Comparison of ENCODE assay signal across 8 cellular contexts in the genomic region with DNA sequence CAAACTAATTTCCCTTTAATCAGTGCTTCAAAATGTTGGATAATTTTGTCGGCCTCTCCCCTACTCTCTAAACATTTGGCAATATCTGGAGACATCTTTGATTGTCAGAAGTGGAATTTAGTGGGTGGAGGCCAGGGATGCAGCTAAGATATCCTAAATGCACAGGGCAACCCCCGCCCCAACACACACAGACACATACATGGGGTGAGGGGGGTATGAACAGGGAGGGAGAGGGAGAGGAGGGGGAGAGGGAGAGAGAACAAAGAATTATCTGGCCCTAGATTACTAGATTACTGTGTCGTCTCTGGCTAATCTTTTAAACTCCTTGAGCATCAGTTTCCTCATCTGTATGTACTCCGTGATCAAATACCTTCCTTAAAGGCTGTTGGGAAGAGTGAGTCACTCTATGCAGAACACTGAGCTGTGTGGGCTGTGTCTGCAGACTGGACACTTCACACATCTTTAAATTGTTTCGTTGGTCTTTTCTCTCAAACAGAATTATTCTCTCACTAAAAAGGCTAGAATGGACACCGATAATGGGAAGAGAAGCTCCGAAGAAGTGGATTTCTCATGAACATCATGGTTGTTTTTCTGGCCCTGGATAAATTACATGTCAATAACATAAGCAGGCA. TPM values are rescaled to one million over a fixed set of nuclear protein-coding genes. Genes with fewer than 3 reads are reported as not detected.
DNase-seq lines count a peak whose midpoint lies in the region; FAIRE-seq and TF ChIP-seq lines count a peak whose summit lies in the region.

No MANE protein-coding gene starts in this region.

- H3K4me1 ChIP-seq in small intestine (ENCODE audit: control insufficient read depth in 2 of 2, insufficient read depth in 1 of 2, low read depth in 1 of 2, low read length in 1 of 2) = peaks cover 5 to 19% of the 10 kb centered on the region in 2 donors

- H3K36me3 ChIP-seq in small intestine (ENCODE audit: control insufficient read depth in 2 of 2, insufficient read depth in 2 of 2, low read length in 2 of 2) = no peaks in the 10 kb centered on the region

- H3K27ac ChIP-seq in VCaP (peak overlapping the region; percentile 93; the same call in 1 of the 2 replicates), small intestine (ENCODE audit: low read depth in 1 of 2, low read length in 1 of 2) (peak overlapping the region; percentile 34 to 35)

- TF ChIP-seq CTCF in VCaP (conservative IDR thresholded peaks at IDR 0.05) (no peak), fibroblast of pulmonary artery (IDR thresholded peaks at IDR 0.05; ENCODE audit: low read length, missing control alignments) (no peak)

- DNase-seq in HCEC 1CT = peak; percentile 75
- DNase-seq in fibroblast of pulmonary artery (ENCODE audit: low read depth) = peak; percentile 63
- peak; percentile 35 for DNase-seq in small intestine
- DNase-seq in retina = no peak
- DNase-seq in NCI-H187 treated with DMSO at 0.1 percent for 48 hours (lab: John Stamatoyannopoulos, UW) = no peak
- no peak for DNase-seq in OCI-M2 (lab: John Stamatoyannopoulos, UW; ENCODE audit: unreplicated experiment)
- no peak for DNase-seq in NCI-H524 treated with DMSO at 0.1 percent for 48 hours (lab: John Stamatoyannopoulos, UW)

- H3K27me3 ChIP-seq in small intestine (ENCODE audit: control insufficient read depth in 2 of 2, insufficient read depth in 2 of 2, low read length in 2 of 2) = no peaks in the 10 kb centered on the region

- no peaks in the 10 kb centered on the region for H3K9me3 ChIP-seq in small intestine (ENCODE audit: control insufficient read depth, low read depth)

- H3K4me3 ChIP-seq in fibroblast of pulmonary artery (replicated peaks; ENCODE audit: low read depth, low read length) (peak overlapping the region; percentile 87), small intestine (ENCODE audit: low read depth in 1 of 2, low read length in 2 of 2) (peak overlapping the region in 1 of 2 donors; percentile 82)

- FAIRE-seq in small intestine (lab: Jason Lieb, UNC) = no peak

- 58 to 67% (median 62%) methylated on average over 7 of the region's 7 CpGs for WGBS in small intestine, 3 donors

RNA-seq across cellular contexts. Expression of a gene that starts 2.9 kb away (rescaled TPM):
- 10 to 100 TPM; 23.0 to 32.7 (median 24.4) TPM for polyA plus RNA-seq in small intestine

RNA-seq across cellular contexts. Expression of a gene that starts 52.9 kb away (rescaled TPM):
- 10 to 100 TPM; 22.4 to 29.5 (median 26.2) TPM for polyA plus RNA-seq in small intestine

Comparison
In these comparisons a context has a peak if more than half of its experiments do, and no peak if none do; other contexts are left out.
1. DNase-seq: peak in HCEC 1CT (single experiment), fibroblast of pulmonary artery (single experiment) and small intestine (single experiment); none in retina (single experiment), NCI-H187 treated with DMSO at 0.1 percent for 48 hours (single experiment), OCI-M2 (single experiment) and NCI-H524 treated with DMSO at 0.1 percent for 48 hours (single experiment).